ENCODE assay signal across 16 cellular contexts in the genomic region with DNA sequence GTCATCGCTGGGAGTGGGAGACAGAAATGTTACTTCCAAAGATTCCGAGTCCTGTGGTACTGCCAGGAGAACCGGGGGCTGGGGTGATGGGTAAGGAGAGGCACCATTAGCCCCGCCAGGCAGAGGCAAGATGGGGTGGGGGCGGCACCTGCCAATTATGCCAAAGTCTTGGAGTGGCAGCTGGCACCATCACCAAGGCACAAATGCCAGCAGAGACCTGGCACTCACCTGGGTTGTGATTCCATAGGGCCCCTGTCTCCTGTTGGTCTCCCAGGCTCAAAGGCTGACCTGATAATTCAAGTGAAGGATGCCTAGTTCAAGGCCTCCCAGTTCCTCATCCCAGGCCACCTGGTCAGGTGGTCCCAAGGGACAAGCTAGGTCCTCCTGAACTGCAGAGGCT. TPM values are rescaled to one million over a fixed set of nuclear protein-coding genes. Genes with fewer than 3 reads are reported as not detected.
DNase-seq lines count a peak whose midpoint lies in the region; ATAC-seq and TF ChIP-seq lines count a peak whose summit lies in the region.
"Had no signal": no experiment of that assay in that cellular context is flagged by ENCODE, and none has a peak within 500 bp of the region (broad histone marks: within the 10 kb centered on the region; RNA-seq: fewer than 3 reads in every experiment).

No MANE protein-coding gene starts in this region.

- no peak overlapping the region for H3K4me3 ChIP-seq in HEK293 (ENCODE audit: low read depth, low read length)
- H3K4me3 ChIP-seq in PC-3 (ENCODE audit: low read length): no peak overlapping the region
- no peak overlapping the region for H3K4me3 ChIP-seq in thoracic aorta
- H3K4me3 ChIP-seq: HAP-1 had no signal

- DNase-seq in D341Med (ENCODE audit: low spot score): peak; percentile 26
- DNase-seq in PC-3: no peak
- DNase-seq in thoracic aorta (ENCODE audit: low spot score): no peak
- DNase-seq in NCI-H1105 (lab: John Stamatoyannopoulos, UW): no peak
- DNase-seq: BE2C; CD4-positive, alpha-beta memory T cell; DMS153; DMS79 treated with DMSO at 0.1 percent for 48 hours; GDM1; GOT3 had no signal

- no peaks in the 10 kb centered on the region for H4K20me1 ChIP-seq in PC-3 (ENCODE audit: low read length)

- H3K9ac ChIP-seq in PC-3 (ENCODE audit: low read length): no peak overlapping the region

- TF ChIP-seq CTCF in HEK293 (tag by site-specific recombination; IDR thresholded peaks at IDR 0.05) (no peak), PC-3 (conservative IDR thresholded peaks at IDR 0.05; ENCODE audit: low read depth, low read length) (no peak), thoracic aorta (IDR thresholded peaks at IDR 0.05) (no peak)

- H2AFZ ChIP-seq in PC-3 (ENCODE audit: low read length): no peak overlapping the region

- H3K36me3 ChIP-seq in HEK293 (ENCODE audit: control insufficient read depth in 2 of 2, insufficient read depth in 1 of 2, low read length in 2 of 2) (no peaks in the 10 kb centered on the region), PC-3 (ENCODE audit: low read depth, low read length) (no peaks in the 10 kb centered on the region), thoracic aorta (peaks cover 7% of the 10 kb centered on the region)
- H3K36me3 ChIP-seq: BE2C, HAP-1 had no signal

- H3K4me2 ChIP-seq in PC-3 (ENCODE audit: low read length): peak overlapping the region; percentile 11

- no peak for ATAC-seq in PC-3
- ATAC-seq in thoracic aorta (ENCODE audit: insufficient number of reproducible peaks, low FRiP score, low read depth): no peak
- no peak for ATAC-seq in HG02798 (IDR thresholded peaks at IDR 0.05; ENCODE audit: poor library complexity, unreplicated experiment)
- ATAC-seq in HG03565 (IDR thresholded peaks at IDR 0.05; ENCODE audit: unreplicated experiment): no peak
- ATAC-seq: HepG2 had no signal

- intact Hi-C loops in PC-3 (cut with micrococcal nuclease): no loop called here

- H3K9me2 ChIP-seq in PC-3 (replicated peaks; ENCODE audit: low read length): no peaks in the 10 kb centered on the region

- BruUV-seq in PC-3 (replicated peaks; lab: Mats Ljungman, UMichigan): no TSS peak

- H3K4me1 ChIP-seq in HEK293 (ENCODE audit: control insufficient read depth, insufficient read depth, low read length) (no peaks in the 10 kb centered on the region), PC-3 (ENCODE audit: insufficient read depth, low read length) (peaks cover 14% of the 10 kb centered on the region), thoracic aorta (ENCODE audit: control insufficient read depth in 1 of 2, low read depth in 2 of 2) (peaks cover 26 to 85% of the 10 kb centered on the region in 2 donors)
- H3K4me1 ChIP-seq: BE2C, HAP-1 had no signal

- no peaks in the 10 kb centered on the region for H3F3A ChIP-seq in PC-3 (ENCODE audit: low read length, unreplicated experiment)

- POLR2A ChIA-PET in HEK293 (lab: Yijun Ruan, JAX) (interaction anchor here (1.5 kb wide), 1 partner anchor 13 kb away, joined by 3 read pairs; no protein-coding TSS in a partner anchor), PC-3 (lab: Charles Lee; ENCODE audit: unreplicated experiment) (no interaction called here)

- CTCF ChIA-PET in HEK293 (lab: Yijun Ruan, JAX) (interaction anchor here (0.7 kb wide), 1 partner anchor 8 kb away, joined by 3 read pairs; no protein-coding TSS in a partner anchor), PC-3 (lab: Charles Lee) (interaction anchor here (0.9 kb wide), 1 partner anchor 14 kb away, joined by 3 read pairs; no protein-coding TSS in a partner anchor)

- no peaks in the 10 kb centered on the region for H3K9me3 ChIP-seq in HEK293 (ENCODE audit: control insufficient read depth, insufficient read depth, low read depth, low read length)
- no peaks in the 10 kb centered on the region for H3K9me3 ChIP-seq in PC-3 (ENCODE audit: low read length)
- no peaks in the 10 kb centered on the region for H3K9me3 ChIP-seq in thoracic aorta
- H3K9me3 ChIP-seq: BE2C, HAP-1 had no signal

- no peak overlapping the region for H3K27ac ChIP-seq in HEK293 (ENCODE audit: extremely low read depth, low read depth, low read length)
- H3K27ac ChIP-seq in PC-3 (ENCODE audit: low read length): no peak overlapping the region
- peak overlapping the region; percentile 95 to 100 for H3K27ac ChIP-seq in thoracic aorta
- H3K27ac ChIP-seq: C4-2B had no signal

- H3K27me3 ChIP-seq in PC-3 (ENCODE audit: low read length) (no peaks in the 10 kb centered on the region), thoracic aorta (replicated peaks; ENCODE audit: insufficient read depth) (no peaks in the 10 kb centered on the region)
- H3K27me3 ChIP-seq: BE2C had no signal

- no peaks in the 10 kb centered on the region for H3K79me2 ChIP-seq in PC-3 (ENCODE audit: low read length)

TF ChIP-seq in HEK293, 187 proteins besides CTCF, POLR2A, EP300 and RAD21:
- TF ChIP-seq ZNF266 (tag by site-specific recombination; IDR thresholded peaks at IDR 0.05; ENCODE audit: low read depth): no peak
- TF ChIP-seq, protein P1, sequence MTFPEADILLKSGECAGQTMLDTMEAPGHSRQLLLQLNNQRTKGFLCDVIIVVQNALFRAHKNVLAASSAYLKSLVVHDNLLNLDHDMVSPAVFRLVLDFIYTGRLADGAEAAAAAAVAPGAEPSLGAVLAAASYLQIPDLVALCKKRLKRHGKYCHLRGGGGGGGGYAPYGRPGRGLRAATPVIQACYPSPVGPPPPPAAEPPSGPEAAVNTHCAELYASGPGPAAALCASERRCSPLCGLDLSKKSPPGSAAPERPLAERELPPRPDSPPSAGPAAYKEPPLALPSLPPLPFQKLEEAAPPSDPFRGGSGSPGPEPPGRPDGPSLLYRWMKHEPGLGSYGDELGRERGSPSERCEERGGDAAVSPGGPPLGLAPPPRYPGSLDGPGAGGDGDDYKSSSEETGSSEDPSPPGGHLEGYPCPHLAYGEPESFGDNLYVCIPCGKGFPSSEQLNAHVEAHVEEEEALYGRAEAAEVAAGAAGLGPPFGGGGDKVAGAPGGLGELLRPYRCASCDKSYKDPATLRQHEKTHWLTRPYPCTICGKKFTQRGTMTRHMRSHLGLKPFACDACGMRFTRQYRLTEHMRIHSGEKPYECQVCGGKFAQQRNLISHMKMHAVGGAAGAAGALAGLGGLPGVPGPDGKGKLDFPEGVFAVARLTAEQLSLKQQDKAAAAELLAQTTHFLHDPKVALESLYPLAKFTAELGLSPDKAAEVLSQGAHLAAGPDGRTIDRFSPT (tag by site-specific recombination; IDR thresholded peaks at IDR 0.05): 0 out of 2 replicates have a peak, but pooled peaks have one; percentile 20

RNA-seq across cellular contexts. Expression of a gene that starts 7.6 kb away (rescaled TPM):
- 0.26 and 1.2 TPM in 2 replicates for total RNA-seq in PC-3 (2014; rRNA removed)
- total RNA-seq in thoracic aorta: 100 to 1,000 TPM in 1 of 2 donors, 10 to 100 TPM in 1; 61.7 to 131 TPM
- total RNA-seq: CD4-positive, alpha-beta memory T cell had no signal

Comparison
In these comparisons a context has a peak if more than half of its experiments do, and no peak if none do; other contexts are left out.
1. H3K27ac ChIP-seq: peak in thoracic aorta (2 of 2); none in HEK293 (single experiment) and PC-3 (single experiment).
2. RNA of a gene that starts 7.6 kb away (total RNA-seq): 61.7 to 131 TPM in thoracic aorta; 0.26 to 1.2 TPM in PC-3; every median in the first group is over 10 times any median in the second.